1 cellular context compared by ENCODE assay signal in genomic region chr4:73485596-73485995, GRCh38.
TF ChIP-seq lines count a peak whose summit lies in the region.

No MANE protein-coding gene starts in this region.

TF ChIP-seq in HepG2, 621 proteins besides CTCF, POLR2A, EP300 and RAD21 (continued from another document):
- TF ChIP-seq PCBP1 (IDR thresholded peaks at IDR 0.05; ENCODE audit: borderline replicate concordance, low read depth, low read length): 0 out of 2 replicates have a peak, but pooled peaks have one; percentile 37
